8 cellular contexts compared by ENCODE assay signal in genomic region chr9:12884736-12885395, GRCh38.
DNase-seq lines count a peak whose midpoint lies in the region; ATAC-seq and TF ChIP-seq lines count a peak whose summit lies in the region.

No MANE protein-coding gene starts in this region.

- DNase-seq in A673 (ENCODE audit: low spot score) (peak; percentile 71), astrocyte of the cerebellum (ENCODE audit: low read depth) (peak; percentile 35), kidney glomerular epithelial cell (lab: John Stamatoyannopoulos, UW) (peak; percentile 86), nucleus accumbens (lab: John Stamatoyannopoulos, UW) (no peak)
- DNase-seq in activated CD4-positive, alpha-beta T cell treated with anti-CD3 and anti-CD28 coated beads, Interleukin-2, amount 50 U/mL, for 4 hours, result no peak
- no peak for DNase-seq in CD8-positive, alpha-beta memory T cell
- no peak for DNase-seq in CD4-positive, alpha-beta T cell

- no peaks in the 10 kb centered on the region for H3K36me3 ChIP-seq in A673 (ENCODE audit: insufficient read depth, low read length, poor library complexity, severe bottlenecking)
- no peaks in the 10 kb centered on the region for H3K36me3 ChIP-seq in KMS-11 (ENCODE audit: insufficient read depth)
- no peaks in the 10 kb centered on the region for H3K36me3 ChIP-seq in CD8-positive, alpha-beta memory T cell (ENCODE audit: insufficient read depth, low read length)

- no TSS peak for BruUV-seq in A673 (replicated peaks; lab: Mats Ljungman, UMichigan)

- no peak overlapping the region for H2AFZ ChIP-seq in KMS-11 (ENCODE audit: low read depth)

- H3K27ac ChIP-seq in A673 (ENCODE audit: low read depth, low read length, poor library complexity, severe bottlenecking), result no peak overlapping the region
- no peak overlapping the region for H3K27ac ChIP-seq in KMS-11
- H3K27ac ChIP-seq in CD8-positive, alpha-beta memory T cell (ENCODE audit: low read depth, low read length), result no peak overlapping the region
- no peak overlapping the region for H3K27ac ChIP-seq in CD4-positive, alpha-beta T cell (ENCODE audit: low read depth, low read length)

- no peaks in the 10 kb centered on the region for H3K36me3 Mint-ChIP-seq in CD8-positive, alpha-beta memory T cell
- no peaks in the 10 kb centered on the region for H3K36me3 Mint-ChIP-seq in CD4-positive, alpha-beta T cell (ENCODE audit: low read depth)

- H3K4me3 ChIP-seq in A673 (ENCODE audit: low read depth, low read length, poor library complexity, severe bottlenecking) (no peak overlapping the region), KMS-11 (IDR thresholded peaks at IDR 0.05; ENCODE audit: insufficient read depth, low read depth, low read length) (no peak overlapping the region), astrocyte of the cerebellum (ENCODE audit: low read depth, low read length) (no peak overlapping the region)
- H3K4me3 ChIP-seq in CD8-positive, alpha-beta memory T cell (ENCODE audit: low read length), result no peak overlapping the region

- in situ Hi-C loops in astrocyte of the cerebellum (cut with HindIII; ENCODE audit: low sequenced_read_pairs), result no loop called here

- no peak overlapping the region for H3K9ac ChIP-seq in KMS-11

- intact Hi-C loops in A673 (cut with micrococcal nuclease; ENCODE audit: unreplicated experiment), result loop anchor here (2.0 to 10.0 kb wide), 3 partner anchors 108 to 200 kb away; no protein-coding TSS in a partner anchor
- intact Hi-C loops in CD4-positive, alpha-beta T cell (cut with DNase I, micrococcal nuclease), result no loop called here

- no peak overlapping the region for H3K4me3 Mint-ChIP-seq in CD8-positive, alpha-beta memory T cell
- no peak overlapping the region for H3K4me3 Mint-ChIP-seq in CD4-positive, alpha-beta T cell

- no peaks in the 10 kb centered on the region for H3K9me3 ChIP-seq in A673 (ENCODE audit: low read depth, low read length, poor library complexity, severe bottlenecking)
- no peaks in the 10 kb centered on the region for H3K9me3 ChIP-seq in CD8-positive, alpha-beta memory T cell (ENCODE audit: low read length)
- H3K9me3 ChIP-seq in CD4-positive, alpha-beta T cell (ENCODE audit: control insufficient read depth, low read length), result peaks cover 15% of the 10 kb centered on the region

- H3K27me3 Mint-ChIP-seq in CD8-positive, alpha-beta memory T cell, result no peaks in the 10 kb centered on the region
- no peaks in the 10 kb centered on the region for H3K27me3 Mint-ChIP-seq in CD4-positive, alpha-beta T cell

- H3K4me1 Mint-ChIP-seq in CD8-positive, alpha-beta memory T cell, result no peaks in the 10 kb centered on the region
- no peaks in the 10 kb centered on the region for H3K4me1 Mint-ChIP-seq in CD4-positive, alpha-beta T cell (ENCODE audit: low read depth)

- H3K4me1 ChIP-seq in A673 (ENCODE audit: insufficient read depth, low read length, poor library complexity, severe bottlenecking) (peaks cover 22% of the 10 kb centered on the region), KMS-11 (ENCODE audit: low read depth, poor library complexity, severe bottlenecking) (no peaks in the 10 kb centered on the region)
- H3K4me1 ChIP-seq in CD8-positive, alpha-beta memory T cell (ENCODE audit: insufficient read depth, low read length), result no peaks in the 10 kb centered on the region

- no peak overlapping the region for H3K4me2 ChIP-seq in KMS-11

- no peak for ATAC-seq in CD4-positive, alpha-beta T cell (ENCODE audit: poor library complexity)

- peaks cover 9 to 18% (median 11%) of the 10 kb centered on the region in 5 donors for H3K9me3 Mint-ChIP-seq in CD8-positive, alpha-beta memory T cell
- H3K9me3 Mint-ChIP-seq in CD4-positive, alpha-beta T cell, result peaks cover 4% of the 10 kb centered on the region

- POLR2A ChIA-PET in A673 (lab: Charles Lee; ENCODE audit: low non-redundant PET), result interaction anchor here (0.8 kb wide), 1 partner anchor 147 kb away, joined by 6 read pairs; no protein-coding TSS in a partner anchor
- POLR2A ChIA-PET in CD8-positive, alpha-beta memory T cell (lab: Charles Lee), result no interaction called here
- POLR2A ChIA-PET in CD4-positive, alpha-beta T cell (lab: Charles Lee), result no interaction called here

- H4K20me1 ChIP-seq in KMS-11 (ENCODE audit: insufficient read depth), result no peaks in the 10 kb centered on the region

- CTCF ChIA-PET in A673 (lab: Charles Lee), result interaction anchor here (0.8 to 1.7 kb wide), 4 partner anchors 109 to 166 kb away, joined by 5 to 9 read pairs (median 8); no protein-coding TSS in a partner anchor
- CTCF ChIA-PET in CD8-positive, alpha-beta memory T cell (lab: Charles Lee), result no interaction called here
- CTCF ChIA-PET in CD4-positive, alpha-beta T cell (lab: Charles Lee), result no interaction called here

- peak; percentile 71 for TF ChIP-seq CTCF in A673 (conservative IDR thresholded peaks at IDR 0.05; ENCODE audit: low read depth, low read length)
- peak; percentile 28; the same call in 1 of the 2 replicates for TF ChIP-seq CTCF in KMS-11 (conservative IDR thresholded peaks at IDR 0.05; ENCODE audit: low read depth, low read length)
- TF ChIP-seq CTCF in astrocyte of the cerebellum (IDR thresholded peaks at IDR 0.05; ENCODE audit: low read depth, low read length, missing control alignments), result peak; percentile 48
- TF ChIP-seq CTCF in CD4-positive, alpha-beta T cell (IDR thresholded peaks at IDR 0.05), result no peak

- no peaks in the 10 kb centered on the region for H3K79me2 ChIP-seq in KMS-11 (ENCODE audit: insufficient read depth, low read depth)

- H3K27me3 ChIP-seq in A673 (replicated peaks; ENCODE audit: insufficient read depth, low read depth, low read length, poor library complexity) (no peaks in the 10 kb centered on the region), KMS-11 (ENCODE audit: insufficient read depth, low read depth) (no peaks in the 10 kb centered on the region)
- no peaks in the 10 kb centered on the region for H3K27me3 ChIP-seq in CD8-positive, alpha-beta memory T cell (ENCODE audit: insufficient read depth, low read length, poor library complexity, severe bottlenecking)
- H3K27me3 ChIP-seq in CD4-positive, alpha-beta T cell (ENCODE audit: control insufficient read depth, insufficient read depth, low read length), result no peaks in the 10 kb centered on the region

- no peak overlapping the region for H3K27ac Mint-ChIP-seq in CD8-positive, alpha-beta memory T cell
- no peak overlapping the region for H3K27ac Mint-ChIP-seq in CD4-positive, alpha-beta T cell

Comparison
In these comparisons a context has a peak if more than half of its experiments do, and no peak if none do; other contexts are left out.
1. DNase-seq: peak in A673 (single experiment), astrocyte of the cerebellum (single experiment) and kidney glomerular epithelial cell (single experiment); none in activated CD4-positive, alpha-beta T cell treated with anti-CD3 and anti-CD28 coated beads, Interleukin-2, amount 50 U/mL, for 4 hours (0 of 2), CD8-positive, alpha-beta memory T cell (0 of 5), nucleus accumbens (0 of 56) and CD4-positive, alpha-beta T cell (0 of 10).